26 cellular contexts compared by ENCODE assay signal in the genomic region with DNA sequence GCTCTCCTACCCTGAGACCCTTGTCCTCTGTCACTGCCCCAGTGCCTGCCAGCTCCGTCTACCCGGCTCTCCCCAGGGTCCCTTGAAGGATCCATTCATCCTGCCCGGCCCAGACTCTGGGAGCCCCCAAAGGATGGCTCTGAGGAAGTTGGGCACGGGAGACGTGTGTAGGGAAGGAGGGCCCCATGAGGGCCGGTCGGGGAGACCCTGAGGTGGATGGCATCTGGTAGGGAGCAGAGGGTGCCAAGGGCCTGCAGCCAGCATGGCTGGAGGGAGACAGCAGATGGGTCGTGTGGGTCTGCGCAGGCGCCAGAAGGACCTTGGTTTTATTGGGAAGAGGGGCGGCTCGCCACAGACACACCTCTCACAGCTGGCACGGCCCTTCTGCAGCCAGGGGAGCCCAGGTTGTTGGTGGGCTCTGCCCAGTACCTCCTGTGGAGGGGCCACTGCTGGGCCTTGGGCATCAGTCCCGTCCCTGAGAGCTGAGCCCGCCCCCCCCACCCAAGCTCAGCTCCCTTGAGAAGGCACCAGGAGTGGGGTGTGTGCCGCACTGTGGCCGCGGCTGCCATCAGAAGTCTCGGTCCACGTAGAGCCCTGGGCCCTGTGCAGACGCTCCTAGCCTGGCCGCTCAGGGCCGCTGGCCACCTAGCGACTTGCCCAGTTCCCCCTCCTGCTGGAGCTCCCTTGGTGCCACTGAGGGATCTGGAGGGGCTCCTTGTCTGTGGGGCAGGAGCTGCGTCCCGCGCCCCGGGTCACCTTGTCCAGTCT. TPM values are rescaled to one million over a fixed set of nuclear protein-coding genes. Genes with fewer than 3 reads are reported as not detected.
"Had no signal": no experiment of that assay in that cellular context is flagged by ENCODE, and none has a peak within 500 bp of the region (broad histone marks: within the 10 kb centered on the region; RNA-seq: fewer than 3 reads in every experiment).

No MANE protein-coding gene starts in this region.

- ATAC-seq: natural killer cell; psoas muscle; right cardiac atrium; right lobe of liver; stimulated activated effector memory CD8-positive, alpha-beta T cell treated with anti-CD3 and anti-CD28 coated beads, Interleukin-12 subunit alpha, Interleukin-12 subunit beta, amount 100 ng/mL, for 72 hours; stimulated activated naive B cell treated with anti-CD40 and anti-IgM and Interleukin-4, amounts not matched to agents 10 μg/mL and 1 μg/mL and 100 μg/mL, for 72 hours had no signal

- H3K9me3 ChIP-seq: ovary, psoas muscle, right lobe of liver, sigmoid colon, stomach, thoracic aorta, thyroid gland, tibial nerve, upper lobe of left lung, vagina had no signal

- H3K27me3 ChIP-seq: ovary, right lobe of liver, sigmoid colon, stomach, thyroid gland, tibial nerve, upper lobe of left lung, vagina had no signal

- H3K36me3 ChIP-seq: ovary had no signal

- FAIRE-seq: small intestine, urothelium cell line had no signal

- H3K27ac ChIP-seq: ovary, parathyroid adenoma, right lobe of liver, sigmoid colon, stomach, thoracic aorta, thyroid gland, tibial nerve, upper lobe of left lung, vagina had no signal

- H3K4me3 ChIP-seq: ovary, psoas muscle, right lobe of liver, sigmoid colon, stomach, thoracic aorta, thyroid gland, tibial nerve, upper lobe of left lung, vagina had no signal

- H2AFZ ChIP-seq: parathyroid adenoma had no signal

- H3K9ac ChIP-seq: parathyroid adenoma had no signal

- DNase-seq: natural killer cell; nephron progenitor cell; occipital lobe; ovary; right lobe of liver; sigmoid colon; small intestine; stimulated activated CD4-positive, alpha-beta T cell treated with anti-CD3 and anti-CD28 coated beads, Interleukin-15, amount 100 ng/mL, for 24 hours; stimulated activated CD4-positive, alpha-beta T cell treated with anti-CD3 and anti-CD28 coated beads, Interleukin-2, amount 100 ng/mL, for 24 hours; stimulated activated CD4-positive, alpha-beta T cell treated with anti-CD3 and anti-CD28 coated beads, Interleukin-2, amount 100 ng/mL, for 48 hours; stimulated activated CD4-positive, alpha-beta T cell treated with anti-CD3 and anti-CD28 coated beads, Interleukin-4, amount 100 ng/mL, for 24 hours; stimulated activated naive B cell treated with anti-CD40 and anti-IgM and Interleukin-4, amounts not matched to agents 10 μg/mL and 1 μg/mL and 100 μg/mL, for 72 hours; stimulated activated naive CD4-positive, alpha-beta T cell treated with Interleukin-2 at 50 U/mL for 16 hours; stomach; thyroid gland; trophoblast cell had no signal

RNA-seq across cellular contexts. Expression of a gene that starts 21.7 kb away (rescaled TPM):
- total RNA-seq: skeletal muscle tissue had no signal
